1 cellular context compared by ENCODE assay signal in genomic region chr1:160193832-160194736, GRCh38.
A peak's percentile ranks its signal among the peaks of the same experiment; 100 is the strongest.
TF ChIP-seq lines count a peak whose summit lies in the region.

No MANE protein-coding gene starts in this region.

TF ChIP-seq in K562, 482 proteins besides CTCF, POLR2A, EP300 and RAD21 (continued from another document):
- no peak for TF ChIP-seq TOE1 (IDR thresholded peaks at IDR 0.05; ENCODE audit: borderline replicate concordance)
- peak; percentile 71; the same call in 1 of the 2 replicates for TF ChIP-seq TOE1 (CRISPR knock-in tag; IDR thresholded peaks at IDR 0.05; ENCODE audit: borderline replicate concordance, low read depth)
- 0 out of 2 replicates have a peak, but pooled peaks have one; percentile 35 for TF ChIP-seq ZC3H8 (IDR thresholded peaks at IDR 0.05)
- peak; percentile 63; the same call in 1 of the 2 replicates for TF ChIP-seq LARP7 (IDR thresholded peaks at IDR 0.05)
- 0 out of 2 replicates have a peak, but pooled peaks have one; percentile 17 for TF ChIP-seq NFRKB (IDR thresholded peaks at IDR 0.05; ENCODE audit: low read depth)
- 0 out of 2 replicates have a peak, but pooled peaks have one; percentile 54 for TF ChIP-seq HLTF (IDR thresholded peaks at IDR 0.05)
- no peak for TF ChIP-seq U2AF2 (optimal IDR thresholded peaks at IDR 0.05; ENCODE audit: low read depth, low read length)
- 0 out of 4 replicates have a peak, but pooled peaks of 1 of the 2 experiments have one; percentile 6 for TF ChIP-seq HDAC1 (IDR thresholded peaks at IDR 0.05)
- no peak for TF ChIP-seq THRB (CRISPR knock-in tag; conservative IDR thresholded peaks at IDR 0.05)
- TF ChIP-seq E2F5 (CRISPR knock-in tag; IDR thresholded peaks at IDR 0.05) = 0 out of 2 replicates have a peak, but pooled peaks have one; percentile 25
- TF ChIP-seq PHF20 (IDR thresholded peaks at IDR 0.05; ENCODE audit: partially characterized antibody) = peak; percentile 30
- TF ChIP-seq NR2C2 (CRISPR knock-in tag; IDR thresholded peaks at IDR 0.05) = 0 out of 2 replicates have a peak, but pooled peaks have one; percentile 11
- TF ChIP-seq NR2C2 (tag; IDR thresholded peaks at IDR 0.05) = no peak
- peak in 1 of 2 experiments; percentile 52; a peak in 1 of 4 replicates for TF ChIP-seq KDM1A (IDR thresholded peaks at IDR 0.05)
- TF ChIP-seq ATF2 (CRISPR knock-in tag; IDR thresholded peaks at IDR 0.05) = 0 out of 2 replicates have a peak, but pooled peaks have one; percentile 24
- TF ChIP-seq SMARCA5 (IDR thresholded peaks at IDR 0.05) = peak; percentile 46; the same call in 1 of the 2 replicates
- TF ChIP-seq ZNF143 (CRISPR knock-in tag; IDR thresholded peaks at IDR 0.05) = no peak
- TF ChIP-seq BMI1 (IDR thresholded peaks at IDR 0.05; ENCODE audit: low read length) = no peak
- no peak for TF ChIP-seq TARDBP (IDR thresholded peaks at IDR 0.05)
- TF ChIP-seq ZBTB26 (CRISPR knock-in tag; IDR thresholded peaks at IDR 0.05) = peak; percentile 13; the same call in 1 of the 2 replicates
